Comparison of ENCODE assay signal across 8 cellular contexts in genomic region chr17:19386276-19386863, GRCh38. TPM values are rescaled to one million over a fixed set of nuclear protein-coding genes. Genes with fewer than 3 reads are reported as not detected.
DNase-seq lines count a peak whose midpoint lies in the region; FAIRE-seq lines count a peak whose summit lies in the region.

No MANE protein-coding gene starts in this region.

- DNase-seq in EH (ENCODE audit: low read depth) (peak; percentile 92), RCC 7860 (ENCODE audit: low spot score) (peak; percentile 28), fibroblast of peridontal ligament (ENCODE audit: extremely low read depth) (peak; percentile 73), posterior vena cava (ENCODE audit: low spot score) (peak; percentile 93), COLO829 (ENCODE audit: low spot score) (no peak), immature natural killer cell (no peak)
- DNase-seq in activated effector memory CD4-positive, alpha-beta T cell treated with anti-CD3 and anti-CD28 coated beads, Interleukin-2, amount 50 U/mL, for 16 hours = no peak
- DNase-seq in effector CD8-positive, alpha-beta T cell (lab: John Stamatoyannopoulos, UW) = no peak

- intact Hi-C loops in posterior vena cava (cut with DNase I) = no loop called here

- H3K36me3 Mint-ChIP-seq in immature natural killer cell = peaks cover 0 to 16% (median 6%) of the 10 kb centered on the region in 3 donors

- H3K27me3 Mint-ChIP-seq in immature natural killer cell (ENCODE audit: low read depth in 3 of 3) = peaks cover 0 to under 1% (median 0%) of the 10 kb centered on the region in 3 donors

- peaks cover 11 to 14% of the 10 kb centered on the region in 2 donors for H3K4me1 Mint-ChIP-seq in immature natural killer cell

- no peak overlapping the region for H3K27ac Mint-ChIP-seq in immature natural killer cell

- no peak for FAIRE-seq in RCC 7860 (lab: Jason Lieb, UNC)

- H3K4me3 Mint-ChIP-seq in immature natural killer cell = peak overlapping the region in 1 of 5 donors; percentile 20

- no peaks in the 10 kb centered on the region for H3K9me3 Mint-ChIP-seq in immature natural killer cell

RNA-seq across cellular contexts. Expression of gene MFAP4, which starts 0.6 kb away (rescaled TPM):
- 100 to 1,000 TPM; 231 to 371 TPM for total RNA-seq in posterior vena cava
- polyA plus RNA-seq in immature natural killer cell = under 1 TPM in 1 of 3 donors, not detected in 2; 0.18 TPM

RNA-seq across cellular contexts. Expression of gene MAPK7, which starts 8.1 kb away (rescaled TPM):
- 10 to 100 TPM; 28.8 to 29.2 TPM for total RNA-seq in posterior vena cava
- polyA plus RNA-seq in immature natural killer cell = 10 to 100 TPM in 1 of 3 donors, 1 to 10 TPM in 2; 3.4 to 23.0 (median 7.3) TPM

RNA-seq across cellular contexts. Expression of gene B9D1, which starts 23.8 kb away (rescaled TPM):
- total RNA-seq in posterior vena cava = 1 to 10 TPM; 7.7 to 9.8 TPM
- 1 to 10 TPM; 2.5 to 4.4 (median 2.5) TPM for polyA plus RNA-seq in immature natural killer cell

RNA-seq across cellular contexts. Expression of gene RNF112, which starts 24.7 kb away (rescaled TPM):
- 10 to 100 TPM in 1 of 2 donors, 1 to 10 TPM in 1; 8.4 to 12.6 TPM for total RNA-seq in posterior vena cava
- not detected for polyA plus RNA-seq in immature natural killer cell

Comparison
In these comparisons a context has a peak if more than half of its experiments do, and no peak if none do; other contexts are left out.
1. DNase-seq: peak in EH (single experiment), RCC 7860 (single experiment), fibroblast of peridontal ligament (single experiment) and posterior vena cava (single experiment); none in COLO829 (single experiment), activated effector memory CD4-positive, alpha-beta T cell treated with anti-CD3 and anti-CD28 coated beads, Interleukin-2, amount 50 U/mL, for 16 hours (single experiment), immature natural killer cell (0 of 3) and effector CD8-positive, alpha-beta T cell (single experiment).